17 cellular contexts compared by ENCODE assay signal in the genomic region with DNA sequence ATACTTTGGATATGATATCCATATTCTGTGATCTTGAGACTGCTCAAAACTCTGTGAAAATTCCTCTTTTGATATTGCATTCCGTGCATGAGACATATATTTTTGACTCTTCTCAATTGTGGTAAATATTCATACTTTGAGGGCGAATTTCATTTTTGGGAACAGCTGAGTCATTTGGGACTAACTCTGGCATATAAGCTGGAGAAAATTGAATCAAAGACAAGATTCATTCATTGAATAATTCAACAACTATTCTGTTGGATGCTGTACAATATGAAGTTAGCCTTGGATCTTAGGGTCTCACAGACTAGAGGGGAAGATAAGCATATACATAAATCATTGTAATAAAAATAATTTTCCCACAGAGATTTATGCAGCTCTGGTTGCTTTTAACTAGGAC.
"Had no signal": no experiment of that assay in that cellular context is flagged by ENCODE, and none has a peak within 500 bp of the region (broad histone marks: within the 10 kb centered on the region; RNA-seq: fewer than 3 reads in every experiment).

No MANE protein-coding gene starts in this region.

- ATAC-seq: esophagus mucosa; heart left ventricle; left lobe of liver; naive thymus-derived CD8-positive, alpha-beta T cell; sciatic nerve; stimulated activated naive B cell treated with anti-CD40 and anti-IgM and Interleukin-4, amounts not matched to agents 10 μg/mL and 1 μg/mL and 100 μg/mL, for 72 hours had no signal

- H3K36me3 ChIP-seq: heart left ventricle, neutrophil, stomach had no signal

- H3K9me3 ChIP-seq: heart left ventricle, mucosa of descending colon, neutrophil, stomach had no signal

- DNase-seq: effector memory CD4-positive, alpha-beta T cell; heart left ventricle; hippocampal formation; islet precursor cell; mucosa of descending colon; naive thymus-derived CD8-positive, alpha-beta T cell; posterior cingulate gyrus; stimulated activated CD4-positive, alpha-beta T cell treated with anti-CD3 and anti-CD28 coated beads, Interleukin-2, amount 100 ng/mL, for 24 hours; stimulated activated CD4-positive, alpha-beta T cell treated with anti-CD3 and anti-CD28 coated beads, Interleukin-4, amount 100 ng/mL, for 4 hours; stimulated activated naive B cell treated with anti-CD40 and anti-IgM and Interleukin-4, amounts not matched to agents 10 μg/mL and 1 μg/mL and 100 μg/mL, for 72 hours; stomach; trophoblast cell had no signal

- H3K27ac ChIP-seq: heart left ventricle, neutrophil, skin epidermis, stomach had no signal

- H3K4me3 ChIP-seq: heart left ventricle, mucosa of descending colon, skin epidermis, stomach had no signal

- H3K27me3 ChIP-seq: heart left ventricle, stomach had no signal
